7 cellular contexts compared by ENCODE assay signal in genomic region chr16:17817943-17818342, GRCh38.
"Had no signal": no experiment of that assay in that cellular context is flagged by ENCODE, and none has a peak within 500 bp of the region (broad histone marks: within the 10 kb centered on the region; RNA-seq: fewer than 3 reads in every experiment).

No MANE protein-coding gene starts in this region.

- DNase-seq: GM23248, H9, HCEC 1CT, IMR-90, KG1 had no signal

- H3K4me3 ChIP-seq: GM23248, K562 had no signal

- H3K27ac ChIP-seq: GM23248 had no signal

- ATAC-seq: K562 had no signal

- H3K4me3 Mint-ChIP-seq: H9 had no signal

- H3K9ac ChIP-seq: GM23248 had no signal

- FAIRE-seq: HTR-8/SVneo, K562 had no signal

- H2AFZ ChIP-seq: GM23248 had no signal
